ENCODE assay signal across 14 cellular contexts in genomic region chr15:57969355-57969754, GRCh38.
DNase-seq lines count a peak whose midpoint lies in the region; TF ChIP-seq lines count a peak whose summit lies in the region.
"Had no signal": no experiment of that assay in that cellular context is flagged by ENCODE, and none has a peak within 500 bp of the region (broad histone marks: within the 10 kb centered on the region; RNA-seq: fewer than 3 reads in every experiment).

No MANE protein-coding gene starts in this region.

- H3K4ac ChIP-seq in mesendoderm (ENCODE audit: low read depth, low read length): no peak overlapping the region

- no peak overlapping the region for H3K4me3 ChIP-seq in choroid plexus epithelial cell (ENCODE audit: low read depth, low read length)
- H3K4me3 ChIP-seq in mesendoderm (ENCODE audit: low read length): no peak overlapping the region
- H3K4me3 ChIP-seq: SK-N-MC had no signal

- H2BK120ac ChIP-seq in mesendoderm (ENCODE audit: low read depth, low read length): no peak overlapping the region

- H3K36me3 Mint-ChIP-seq in Calu3 (ENCODE audit: insufficient read depth, unreplicated experiment): peaks cover 4% of the 10 kb centered on the region

- H3K36me3 ChIP-seq in mesendoderm (ENCODE audit: control insufficient read depth, insufficient read depth, low read length): no peaks in the 10 kb centered on the region

- no peak overlapping the region for H3K9ac ChIP-seq in mesendoderm (ENCODE audit: low read length)

- H4K5ac ChIP-seq in mesendoderm (ENCODE audit: low read length): no peak overlapping the region

- no peaks in the 10 kb centered on the region for H3K27me3 Mint-ChIP-seq in Calu3 (ENCODE audit: unreplicated experiment)

- TF ChIP-seq CTCF in Calu3 (IDR thresholded peaks at IDR 0.05; ENCODE audit: unreplicated experiment) (no peak), choroid plexus epithelial cell (conservative IDR thresholded peaks at IDR 0.05; ENCODE audit: low read depth, low read length) (peak; percentile 64)

- intact Hi-C loops in Calu3 (cut with micrococcal nuclease; ENCODE audit: unreplicated experiment): loop anchor here (5.0 kb wide), 1 partner anchor 98 kb away; the partner anchor contains the start of gene ALDH1A2

- H3K9me3 Mint-ChIP-seq in Calu3 (ENCODE audit: low read depth, unreplicated experiment): no peaks in the 10 kb centered on the region

- H3K27ac ChIP-seq in mesendoderm (ENCODE audit: low read depth, low read length): no peak overlapping the region
- H3K27ac ChIP-seq: SK-N-MC had no signal

- CTCF ChIA-PET in Calu3 (lab: Charles Lee): interaction anchor here (0.7 to 1.4 kb wide), 4 partner anchors 91 to 116 kb away, joined by 3 to 5 read pairs (median 4); partner anchors contain the start of gene ALDH1A2

- H3K79me1 ChIP-seq in mesendoderm (ENCODE audit: low read length): no peaks in the 10 kb centered on the region

- in situ Hi-C loops in ACHN (cut with HindIII; ENCODE audit: low pct_ligation_motif_present, low pct_unique_long_range_greater_than_20kb, low sequenced_read_pairs): no loop called here

- BruUV-seq in Calu3 (replicated peaks; lab: Mats Ljungman, UMichigan): no TSS peak

- H3K27ac Mint-ChIP-seq in Calu3 (ENCODE audit: unreplicated experiment): no peak overlapping the region

- no peak overlapping the region for H4K8ac ChIP-seq in mesendoderm (ENCODE audit: low read depth, low read length)

- H2AK5ac ChIP-seq in mesendoderm (ENCODE audit: low read length): no peak overlapping the region

- no peak overlapping the region for H2BK5ac ChIP-seq in mesendoderm (ENCODE audit: low read length)

- H3K4me1 ChIP-seq in mesendoderm (ENCODE audit: control insufficient read depth, low read depth, low read length): peaks cover 3% of the 10 kb centered on the region

- no peak overlapping the region for H3K56ac ChIP-seq in mesendoderm (ENCODE audit: low read length)

- no peaks in the 10 kb centered on the region for H3K27me3 ChIP-seq in mesendoderm (ENCODE audit: insufficient read depth, low read length, poor library complexity)

- no peak overlapping the region for H3K23ac ChIP-seq in mesendoderm (ENCODE audit: low read length)

- no peak overlapping the region for H3K4me3 Mint-ChIP-seq in Calu3 (ENCODE audit: low read depth, unreplicated experiment)

- DNase-seq in Calu3: peak; percentile 20
- peak; percentile 5 for DNase-seq in HT1080 (ENCODE audit: low read depth)
- DNase-seq in choroid plexus epithelial cell (ENCODE audit: low read depth): peak; percentile 62
- DNase-seq in mesendoderm: peak; percentile 16
- DNase-seq in SIG-M5 treated with dmso at 0.1 percent for 504 hours (lab: John Stamatoyannopoulos, UW; ENCODE audit: unreplicated experiment): no peak
- DNase-seq in T-helper 1 cell: no peak
- no peak for DNase-seq in DMS153 treated with DMSO at 0.1 percent for 48 hours (lab: John Stamatoyannopoulos, UW; ENCODE audit: unreplicated experiment)
- DNase-seq in ACHN: no peak
- DNase-seq: activated CD4-positive, alpha-beta T cell treated with anti-CD3 and anti-CD28 coated beads for 48 hours; activated gamma-delta T cell; IMR-90; mesenchymal stem cell; trophoblast cell had no signal

- no peak overlapping the region for H3K4me2 ChIP-seq in mesendoderm (ENCODE audit: low read length)

- no peak overlapping the region for H3K18ac ChIP-seq in mesendoderm (ENCODE audit: low read length)

- no peaks in the 10 kb centered on the region for H3K79me2 ChIP-seq in mesendoderm (ENCODE audit: control insufficient read depth, insufficient read depth, low read length)

- H2BK15ac ChIP-seq in mesendoderm (replicated peaks; ENCODE audit: low read depth): no peak overlapping the region

- H3K4me1 Mint-ChIP-seq in Calu3 (ENCODE audit: low read depth, unreplicated experiment): no peaks in the 10 kb centered on the region

- no CpG with 5 or more reads among the region's 5 CpGs for WGBS in mesendoderm (ENCODE audit: extremely low coverage, insufficient coverage, low lambda C conversion rate)

Comparison
In these comparisons a context has a peak if more than half of its experiments do, and no peak if none do; other contexts are left out.
1. DNase-seq: peak in Calu3 (single experiment), HT1080 (single experiment), choroid plexus epithelial cell (single experiment) and mesendoderm (single experiment); none in SIG-M5 treated with dmso at 0.1 percent for 504 hours (single experiment), T-helper 1 cell (0 of 5), DMS153 treated with DMSO at 0.1 percent for 48 hours (single experiment) and ACHN (single experiment).